In genomic region chr1:95207223-95207935, GRCh38 we compare ENCODE assay signal across 1 cellular context.
A peak's percentile ranks its signal among the peaks of the same experiment; 100 is the strongest.
TF ChIP-seq lines count a peak whose summit lies in the region.

No MANE protein-coding gene starts in this region.

TF ChIP-seq in K562, 482 proteins besides CTCF, POLR2A, EP300 and RAD21:
- TF ChIP-seq NFIC (IDR thresholded peaks at IDR 0.05) (peak; percentile 78), ZC3H8 (IDR thresholded peaks at IDR 0.05) (no peak)
